Comparison of ENCODE assay signal across 8 cellular contexts in the genomic region with DNA sequence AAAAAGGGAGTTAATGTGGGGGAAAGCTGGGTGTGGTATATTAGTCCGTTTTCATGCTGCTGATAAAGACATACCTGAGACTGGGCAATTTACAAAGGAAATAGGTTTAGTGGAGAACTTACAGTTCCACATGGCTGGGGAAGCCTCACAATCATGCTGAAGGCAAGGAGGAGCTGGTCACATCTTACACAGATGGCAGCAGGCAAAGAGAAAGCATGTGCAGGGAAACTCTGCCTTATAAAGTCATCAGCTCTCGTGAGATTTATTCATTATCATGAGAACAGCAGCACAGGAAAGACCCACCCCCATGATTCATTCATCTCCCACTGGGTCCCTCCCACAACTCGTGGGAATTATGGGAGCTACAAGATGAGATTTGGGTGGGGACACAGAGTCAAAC.
"Had no signal": no experiment of that assay in that cellular context is flagged by ENCODE, and none has a peak within 500 bp of the region (broad histone marks: within the 10 kb centered on the region; RNA-seq: fewer than 3 reads in every experiment).

No MANE protein-coding gene starts in this region.

- DNase-seq: GDM1, GF-D8 had no signal

- ATAC-seq: GM12878 had no signal

- FAIRE-seq: G401.6, GM12878, GM12891, GM12892, GM18507, GM19239 had no signal

- H3K4me3 ChIP-seq: GM12878 had no signal
